Comparison of ENCODE assay signal across 8 cellular contexts in the genomic region with DNA sequence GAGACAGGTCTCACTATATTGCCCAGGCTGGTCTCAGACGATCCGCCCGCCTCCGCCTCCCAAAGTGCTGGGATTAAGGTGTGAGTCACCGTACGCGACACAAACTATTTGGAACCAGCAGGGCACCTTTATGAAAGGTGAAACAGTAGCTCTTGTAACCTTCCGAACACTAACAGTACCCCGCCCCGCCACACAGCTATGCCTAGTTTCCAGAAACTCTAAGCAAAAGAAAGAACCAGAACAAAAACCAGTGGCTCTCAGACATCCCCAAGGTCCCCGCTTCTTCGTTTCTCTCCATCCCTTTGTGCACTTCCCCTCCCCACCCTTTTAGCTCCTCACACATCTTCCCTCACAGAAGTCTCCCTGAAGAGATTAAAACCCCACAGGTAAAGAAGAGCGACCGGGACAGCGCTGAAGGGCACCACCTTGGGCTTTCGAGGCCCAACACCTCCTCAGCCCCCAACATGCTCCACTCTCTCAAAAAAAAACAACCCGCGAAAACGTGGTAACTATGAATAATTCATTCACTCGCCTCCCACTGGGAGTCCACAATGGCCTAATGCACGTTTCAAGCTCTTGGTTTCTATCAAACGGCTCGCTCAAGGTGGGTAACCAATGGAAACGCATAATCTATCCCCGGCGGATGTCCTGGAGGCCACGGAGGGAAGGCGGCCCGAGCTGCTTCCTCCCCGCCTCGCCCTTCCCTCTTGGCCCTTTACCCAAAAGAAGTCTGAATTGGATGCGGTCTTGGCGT.
A peak's percentile ranks its signal among the peaks of the same experiment; 100 is the strongest.
DNase-seq lines count a peak whose midpoint lies in the region; ATAC-seq and TF ChIP-seq lines count a peak whose summit lies in the region.

No MANE protein-coding gene starts in this region.

- H3K4me3 ChIP-seq in brain microvascular endothelial cell (ENCODE audit: low read depth, low read length): peak overlapping the region; percentile 85

- in situ Hi-C loops in ACHN (cut with HindIII; ENCODE audit: low pct_ligation_motif_present, low pct_unique_long_range_greater_than_20kb, low sequenced_read_pairs) (no loop called here), brain microvascular endothelial cell (cut with HindIII; ENCODE audit: low pct_ligation_motif_present, low sequenced_read_pairs) (no loop called here)

- no peak for TF ChIP-seq CTCF in brain microvascular endothelial cell (IDR thresholded peaks at IDR 0.05; ENCODE audit: low read depth, low read length, missing control alignments)

- H3K27ac ChIP-seq in brain microvascular endothelial cell: peak overlapping the region; percentile 96

- ATAC-seq in GM18868 (IDR thresholded peaks at IDR 0.05; ENCODE audit: unreplicated experiment): peak; percentile 27
- peak; percentile 11 for ATAC-seq in HG03108 (IDR thresholded peaks at IDR 0.05; ENCODE audit: unreplicated experiment)

- peaks cover 9% of the 10 kb centered on the region for H3K36me3 ChIP-seq in brain microvascular endothelial cell (replicated peaks)

- H3K27me3 ChIP-seq in brain microvascular endothelial cell (replicated peaks): no peaks in the 10 kb centered on the region

- peak; percentile 54 for DNase-seq in ACHN
- DNase-seq in RPMI8226: peak; percentile 34
- DNase-seq in brain microvascular endothelial cell: peak; percentile 48
- peak; percentile 60 for DNase-seq in kidney tubule cell (ENCODE audit: low spot score)
- DNase-seq in stimulated activated CD4-positive, alpha-beta T cell treated with anti-CD3 and anti-CD28 coated beads, TNF-alpha, amount 100 ng/mL, for 48 hours (ENCODE audit: low read depth in 3 of 3): peak in 2 of 3 donors; percentile 22 to 38
- DNase-seq in NCI-H2196 treated with DMSO at 0.1 percent for 48 hours (lab: John Stamatoyannopoulos, UW; ENCODE audit: unreplicated experiment): no peak
